ENCODE assay signal across 2 cellular contexts in the genomic region with DNA sequence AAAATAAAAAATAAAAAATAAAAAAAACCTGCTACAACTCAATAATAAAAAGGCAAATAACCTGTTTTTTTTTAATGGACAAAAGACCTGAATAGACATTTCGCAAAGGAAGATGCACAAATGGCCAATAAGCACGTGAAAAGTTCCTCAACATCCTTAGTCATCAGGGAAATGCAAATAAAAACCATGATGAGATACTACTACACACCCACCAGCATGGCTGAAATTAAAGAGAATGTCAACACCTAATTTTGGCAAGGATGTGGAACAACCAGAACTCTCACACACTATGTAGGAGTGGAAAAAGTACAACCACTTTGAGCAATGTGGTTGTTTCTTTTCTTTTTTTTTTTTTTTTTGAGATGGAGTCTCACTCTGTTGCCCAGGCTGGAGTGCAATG.
TF ChIP-seq lines count a peak whose summit lies in the region.

No MANE protein-coding gene starts in this region.

TF ChIP-seq in A549, 52 proteins besides CTCF, POLR2A, EP300 and RAD21 (continued from another document):
- TF ChIP-seq, protein P1, sequence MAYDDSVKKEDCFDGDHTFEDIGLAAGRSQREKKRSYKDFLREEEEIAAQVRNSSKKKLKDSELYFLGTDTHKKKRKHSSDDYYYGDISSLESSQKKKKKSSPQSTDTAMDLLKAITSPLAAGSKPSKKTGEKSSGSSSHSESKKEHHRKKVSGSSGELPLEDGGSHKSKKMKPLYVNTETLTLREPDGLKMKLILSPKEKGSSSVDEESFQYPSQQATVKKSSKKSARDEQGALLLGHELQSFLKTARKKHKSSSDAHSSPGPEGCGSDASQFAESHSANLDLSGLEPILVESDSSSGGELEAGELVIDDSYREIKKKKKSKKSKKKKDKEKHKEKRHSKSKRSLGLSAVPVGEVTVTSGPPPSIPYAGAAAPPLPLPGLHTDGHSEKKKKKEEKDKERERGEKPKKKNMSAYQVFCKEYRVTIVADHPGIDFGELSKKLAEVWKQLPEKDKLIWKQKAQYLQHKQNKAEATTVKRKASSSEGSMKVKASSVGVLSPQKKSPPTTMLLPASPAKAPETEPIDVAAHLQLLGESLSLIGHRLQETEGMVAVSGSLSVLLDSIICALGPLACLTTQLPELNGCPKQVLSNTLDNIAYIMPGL (CRISPR knock-in tag; IDR thresholded peaks at IDR 0.05; ENCODE audit: borderline replicate concordance): no peak
- no peak for TF ChIP-seq BHLHE40 (IDR thresholded peaks at IDR 0.05; ENCODE audit: low read depth, low read length)
- TF ChIP-seq, protein P2, sequence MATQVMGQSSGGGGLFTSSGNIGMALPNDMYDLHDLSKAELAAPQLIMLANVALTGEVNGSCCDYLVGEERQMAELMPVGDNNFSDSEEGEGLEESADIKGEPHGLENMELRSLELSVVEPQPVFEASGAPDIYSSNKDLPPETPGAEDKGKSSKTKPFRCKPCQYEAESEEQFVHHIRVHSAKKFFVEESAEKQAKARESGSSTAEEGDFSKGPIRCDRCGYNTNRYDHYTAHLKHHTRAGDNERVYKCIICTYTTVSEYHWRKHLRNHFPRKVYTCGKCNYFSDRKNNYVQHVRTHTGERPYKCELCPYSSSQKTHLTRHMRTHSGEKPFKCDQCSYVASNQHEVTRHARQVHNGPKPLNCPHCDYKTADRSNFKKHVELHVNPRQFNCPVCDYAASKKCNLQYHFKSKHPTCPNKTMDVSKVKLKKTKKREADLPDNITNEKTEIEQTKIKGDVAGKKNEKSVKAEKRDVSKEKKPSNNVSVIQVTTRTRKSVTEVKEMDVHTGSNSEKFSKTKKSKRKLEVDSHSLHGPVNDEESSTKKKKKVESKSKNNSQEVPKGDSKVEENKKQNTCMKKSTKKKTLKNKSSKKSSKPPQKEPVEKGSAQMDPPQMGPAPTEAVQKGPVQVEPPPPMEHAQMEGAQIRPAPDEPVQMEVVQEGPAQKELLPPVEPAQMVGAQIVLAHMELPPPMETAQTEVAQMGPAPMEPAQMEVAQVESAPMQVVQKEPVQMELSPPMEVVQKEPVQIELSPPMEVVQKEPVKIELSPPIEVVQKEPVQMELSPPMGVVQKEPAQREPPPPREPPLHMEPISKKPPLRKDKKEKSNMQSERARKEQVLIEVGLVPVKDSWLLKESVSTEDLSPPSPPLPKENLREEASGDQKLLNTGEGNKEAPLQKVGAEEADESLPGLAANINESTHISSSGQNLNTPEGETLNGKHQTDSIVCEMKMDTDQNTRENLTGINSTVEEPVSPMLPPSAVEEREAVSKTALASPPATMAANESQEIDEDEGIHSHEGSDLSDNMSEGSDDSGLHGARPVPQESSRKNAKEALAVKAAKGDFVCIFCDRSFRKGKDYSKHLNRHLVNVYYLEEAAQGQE (IDR thresholded peaks at IDR 0.05): no peak
- no peak for TF ChIP-seq ZSCAN20 (CRISPR knock-in tag; IDR thresholded peaks at IDR 0.05)
- no peak for TF ChIP-seq FOSL2 (IDR thresholded peaks at IDR 0.05)
- 0 out of 2 replicates have a peak, but pooled peaks have one; percentile 4 for TF ChIP-seq FOSL2 (CRISPR knock-in tag; IDR thresholded peaks at IDR 0.05)
TF ChIP-seq in A549: peak in this region for 1.

TF ChIP-seq in HEK293, 187 proteins besides CTCF, POLR2A, EP300 and RAD21 (continued from another document):
- TF ChIP-seq, protein P3, sequence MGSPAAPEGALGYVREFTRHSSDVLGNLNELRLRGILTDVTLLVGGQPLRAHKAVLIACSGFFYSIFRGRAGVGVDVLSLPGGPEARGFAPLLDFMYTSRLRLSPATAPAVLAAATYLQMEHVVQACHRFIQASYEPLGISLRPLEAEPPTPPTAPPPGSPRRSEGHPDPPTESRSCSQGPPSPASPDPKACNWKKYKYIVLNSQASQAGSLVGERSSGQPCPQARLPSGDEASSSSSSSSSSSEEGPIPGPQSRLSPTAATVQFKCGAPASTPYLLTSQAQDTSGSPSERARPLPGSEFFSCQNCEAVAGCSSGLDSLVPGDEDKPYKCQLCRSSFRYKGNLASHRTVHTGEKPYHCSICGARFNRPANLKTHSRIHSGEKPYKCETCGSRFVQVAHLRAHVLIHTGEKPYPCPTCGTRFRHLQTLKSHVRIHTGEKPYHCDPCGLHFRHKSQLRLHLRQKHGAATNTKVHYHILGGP (tag by site-specific recombination; IDR thresholded peaks at IDR 0.05): no peak
TF ChIP-seq in HEK293: peak in this region for 1.
